ENCODE assay signal across 35 cellular contexts in the genomic region with DNA sequence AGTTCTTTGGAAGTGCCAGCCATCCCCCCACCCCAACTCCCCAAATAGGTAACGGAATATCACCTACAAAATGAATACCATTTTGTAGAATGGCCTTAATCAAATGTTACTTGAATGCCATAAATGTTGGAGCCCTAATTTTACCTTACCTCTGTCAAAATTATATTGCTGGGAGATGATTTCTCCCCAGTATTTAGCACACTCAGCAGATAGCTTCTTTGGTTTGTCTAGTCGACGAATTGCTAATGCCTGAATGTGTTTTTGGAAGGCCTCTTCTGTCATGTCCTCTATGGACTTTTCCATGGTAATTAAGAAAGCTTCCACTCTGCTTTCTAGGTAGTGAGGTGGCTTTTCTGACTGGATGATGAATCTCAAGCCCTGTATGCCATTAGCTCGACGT.
"Had no signal": no experiment of that assay in that cellular context is flagged by ENCODE, and none has a peak within 500 bp of the region (broad histone marks: within the 10 kb centered on the region; RNA-seq: fewer than 3 reads in every experiment).

No MANE protein-coding gene starts in this region.

- H3K27me3 ChIP-seq: adrenal gland, body of pancreas, brain microvascular endothelial cell, breast epithelium had no signal

- H3K36me3 ChIP-seq: breast epithelium had no signal

- H3K27ac ChIP-seq: adrenal gland, body of pancreas, brain microvascular endothelial cell, breast epithelium, VCaP had no signal

- H3K4me1 ChIP-seq: adrenal gland, body of pancreas, breast epithelium had no signal

- DNase-seq: activated B cell treated with CpG ODN at 0.5 μM for 24 hours; activated CD4-positive, alpha-beta memory T cell treated with anti-CD3 and anti-CD28 coated beads for 36 hours; activated CD4-positive, alpha-beta T cell treated with anti-CD3 and anti-CD28 coated beads for 4 hours; activated CD4-positive, alpha-beta T cell treated with anti-CD3 and anti-CD28 coated beads, Interleukin-2, amount 10 ng/mL, durations not matched to agents 24 days and 14 days; activated CD4-positive, alpha-beta T cell treated with anti-CD3 and anti-CD28 coated beads, Interleukin-2, amount 50 U/mL, for 1 hour; activated CD4-positive, alpha-beta T cell treated with anti-CD3 and anti-CD28 coated beads, Interleukin-2, amount 50 U/mL, for 4 hours; activated CD4-positive, CD25-positive, alpha-beta regulatory T cell treated with anti-CD3 and anti-CD28 coated beads, Interleukin-2, amount 50 U/mL, for 72 hours; activated CD8-positive, alpha-beta memory T cell treated with anti-CD3 and anti-CD28 coated beads, Interleukin-2, amount 50 U/mL, for 4 hours; activated CD8-positive, alpha-beta T cell treated with anti-CD3 and anti-CD28 coated beads for 36 hours; activated effector memory CD4-positive, alpha-beta T cell treated with anti-CD3 and anti-CD28 coated beads, Interleukin-2, amount 50 U/mL, for 16 hours; activated gamma-delta T cell treated with Interleukin-2 at 50 U/mL for 16 hours; activated naive CD4-positive, alpha-beta T cell; activated naive CD4-positive, alpha-beta T cell treated with anti-CD3 and anti-CD28 coated beads for 36 hours; activated naive CD4-positive, alpha-beta T cell treated with anti-CD3 and anti-CD28 coated beads, Interleukin-2, amount 50 U/mL, for 16 hours; activated naive CD8-positive, alpha-beta T cell treated with anti-CD3 and anti-CD28 coated beads for 36 hours; activated T-cell treated with anti-CD3 and anti-CD28 coated beads for 4 hours; activated T-cell treated with anti-CD3 and anti-CD28 coated beads, Interleukin-2, amount 50 U/mL, for 1 hour; activated T-cell treated with anti-CD3 and anti-CD28 coated beads, Interleukin-2, amount 50 U/mL, for 4 hours; activated T-cell treated with anti-CD3 and anti-CD28 coated beads, Interleukin-2, amount 50 U/mL, for 72 hours; adrenal gland; amniotic stem cell; aorta; body of pancreas; brain microvascular endothelial cell; central memory CD4-positive, alpha-beta T cell; T-helper 9 cell had no signal

- H3K4me3 ChIP-seq: adrenal gland, body of pancreas, breast epithelium had no signal

- H3K27ac Mint-ChIP-seq: activated B cell treated with CpG ODN at 0.5 μM for 24 hours; activated CD4-positive, alpha-beta memory T cell treated with anti-CD3 and anti-CD28 coated beads for 36 hours; activated CD4-positive, alpha-beta T cell treated with anti-CD3 and anti-CD28 coated beads, Interleukin-2, amount 10 ng/mL, durations not matched to agents 24 days and 14 days; activated CD8-positive, alpha-beta T cell treated with anti-CD3 and anti-CD28 coated beads for 36 hours; activated naive CD4-positive, alpha-beta T cell treated with anti-CD3 and anti-CD28 coated beads for 36 hours; activated naive CD4-positive, alpha-beta T cell treated with anti-CD3 and anti-CD28 coated beads, Interleukin-2, amount 50 U/mL, for 72 hours; activated naive CD8-positive, alpha-beta T cell treated with anti-CD3 and anti-CD28 coated beads for 36 hours; activated T-cell treated with anti-CD3 and anti-CD28 coated beads, Interleukin-2, amount 50 U/mL, for 72 hours; activated T-helper 1 cell treated with anti-CD3 and anti-CD28 coated beads, Interleukin-12 subunit alpha, Interleukin-12 subunit beta, Interleukin-2, Interleukin-4 antibody, amounts not matched to agents 30 ng/mL and 10 ng/mL and 1 ng/mL, durations not matched to agents 14 hours and 24 hours and 36 hours; activated T-helper 17 cell treated with anti-CD3 and anti-CD28 coated beads, Interleukin-2, amount 50 U/mL, for 72 hours; T-helper 1 cell treated with Interleukin-12 subunit alpha and Interleukin-12 subunit beta and Interleukin-4 antibody, amounts not matched to agents 30 μg/mL and 1 μg/mL, for 36 hours; T-helper 2 cell treated with Interferon-gamma antibody and Interleukin-4, amounts not matched to agents 5 μg/mL and 100 μg/mL, for 36 hours had no signal

- ATAC-seq: activated CD8-positive, alpha-beta T cell treated with anti-CD3 and anti-CD28 coated beads for 36 hours; activated naive CD4-positive, alpha-beta T cell treated with anti-CD3 and anti-CD28 coated beads, Interleukin-2, amount 50 U/mL, for 72 hours; activated T-cell treated with anti-CD3 and anti-CD28 coated beads, Interleukin-2, amount 50 U/mL, for 4 hours; activated T-cell treated with anti-CD3 and anti-CD28 coated beads, Interleukin-2, amount 50 U/mL, for 72 hours; activated T-helper 17 cell treated with anti-CD3 and anti-CD28 coated beads, Interleukin-2, amount 50 U/mL, for 72 hours; body of pancreas had no signal

- H3K9me3 Mint-ChIP-seq: activated B cell treated with CpG ODN at 0.5 μM for 24 hours; activated CD4-positive, alpha-beta memory T cell treated with anti-CD3 and anti-CD28 coated beads for 36 hours; activated CD4-positive, alpha-beta T cell treated with anti-CD3 and anti-CD28 coated beads, Interleukin-2, amount 10 ng/mL, durations not matched to agents 24 days and 14 days; activated CD8-positive, alpha-beta T cell treated with anti-CD3 and anti-CD28 coated beads for 36 hours; activated naive CD4-positive, alpha-beta T cell treated with anti-CD3 and anti-CD28 coated beads for 36 hours; activated naive CD4-positive, alpha-beta T cell treated with anti-CD3 and anti-CD28 coated beads, Interleukin-2, amount 50 U/mL, for 72 hours; activated naive CD8-positive, alpha-beta T cell treated with anti-CD3 and anti-CD28 coated beads for 36 hours; activated T-cell treated with anti-CD3 and anti-CD28 coated beads, Interleukin-2, amount 50 U/mL, for 4 hours; activated T-cell treated with anti-CD3 and anti-CD28 coated beads, Interleukin-2, amount 50 U/mL, for 72 hours; activated T-helper 1 cell treated with anti-CD3 and anti-CD28 coated beads, Interleukin-12 subunit alpha, Interleukin-12 subunit beta, Interleukin-2, Interleukin-4 antibody, amounts not matched to agents 30 ng/mL and 10 ng/mL and 1 ng/mL, durations not matched to agents 14 hours and 24 hours and 36 hours; activated T-helper 17 cell treated with anti-CD3 and anti-CD28 coated beads, Interleukin-2, amount 50 U/mL, for 72 hours; T-helper 1 cell treated with Interleukin-12 subunit alpha and Interleukin-12 subunit beta and Interleukin-4 antibody, amounts not matched to agents 30 μg/mL and 1 μg/mL, for 36 hours; T-helper 2 cell treated with Interferon-gamma antibody and Interleukin-4, amounts not matched to agents 5 μg/mL and 100 μg/mL, for 36 hours had no signal

- FAIRE-seq: astrocyte, TTC549 had no signal

- H3K27me3 Mint-ChIP-seq: activated B cell treated with CpG ODN at 0.5 μM for 24 hours; activated CD4-positive, alpha-beta memory T cell treated with anti-CD3 and anti-CD28 coated beads for 36 hours; activated CD4-positive, alpha-beta T cell treated with anti-CD3 and anti-CD28 coated beads, Interleukin-2, amount 10 ng/mL, durations not matched to agents 24 days and 14 days; activated CD8-positive, alpha-beta T cell treated with anti-CD3 and anti-CD28 coated beads for 36 hours; activated naive CD8-positive, alpha-beta T cell treated with anti-CD3 and anti-CD28 coated beads for 36 hours; activated T-helper 17 cell treated with anti-CD3 and anti-CD28 coated beads, Interleukin-2, amount 50 U/mL, for 72 hours had no signal

- H3K9me3 ChIP-seq: adrenal gland, body of pancreas, breast epithelium had no signal

- H3K4me3 Mint-ChIP-seq: activated B cell treated with CpG ODN at 0.5 μM for 24 hours; activated CD4-positive, alpha-beta memory T cell treated with anti-CD3 and anti-CD28 coated beads for 36 hours; activated CD4-positive, alpha-beta T cell treated with anti-CD3 and anti-CD28 coated beads, Interleukin-2, amount 10 ng/mL, durations not matched to agents 24 days and 14 days; activated CD8-positive, alpha-beta T cell treated with anti-CD3 and anti-CD28 coated beads for 36 hours; activated naive CD4-positive, alpha-beta T cell treated with anti-CD3 and anti-CD28 coated beads for 36 hours; activated naive CD8-positive, alpha-beta T cell treated with anti-CD3 and anti-CD28 coated beads for 36 hours; activated T-cell treated with anti-CD3 and anti-CD28 coated beads, Interleukin-2, amount 50 U/mL, for 4 hours; activated T-cell treated with anti-CD3 and anti-CD28 coated beads, Interleukin-2, amount 50 U/mL, for 72 hours; activated T-helper 1 cell treated with anti-CD3 and anti-CD28 coated beads, Interleukin-12 subunit alpha, Interleukin-12 subunit beta, Interleukin-2, Interleukin-4 antibody, amounts not matched to agents 30 ng/mL and 10 ng/mL and 1 ng/mL, durations not matched to agents 14 hours and 24 hours and 36 hours; activated T-helper 17 cell treated with anti-CD3 and anti-CD28 coated beads, Interleukin-2, amount 50 U/mL, for 72 hours; T-helper 1 cell treated with Interleukin-12 subunit alpha and Interleukin-12 subunit beta and Interleukin-4 antibody, amounts not matched to agents 30 μg/mL and 1 μg/mL, for 36 hours; T-helper 2 cell treated with Interferon-gamma antibody and Interleukin-4, amounts not matched to agents 5 μg/mL and 100 μg/mL, for 36 hours had no signal

- H3K4me1 Mint-ChIP-seq: activated B cell treated with CpG ODN at 0.5 μM for 24 hours; activated CD4-positive, alpha-beta T cell treated with anti-CD3 and anti-CD28 coated beads, Interleukin-2, amount 10 ng/mL, durations not matched to agents 24 days and 14 days; activated naive CD8-positive, alpha-beta T cell treated with anti-CD3 and anti-CD28 coated beads for 36 hours; activated T-helper 17 cell treated with anti-CD3 and anti-CD28 coated beads, Interleukin-2, amount 50 U/mL, for 72 hours had no signal
